12 cellular contexts compared by ENCODE assay signal in genomic region chr19:53982056-53982455, GRCh38. TPM values are rescaled to one million over a fixed set of nuclear protein-coding genes. Genes with fewer than 3 reads are reported as not detected.
DNase-seq lines count a peak whose midpoint lies in the region; ATAC-seq, FAIRE-seq and TF ChIP-seq lines count a peak whose summit lies in the region.
"Had no signal": no experiment of that assay in that cellular context is flagged by ENCODE, and none has a peak within 500 bp of the region (broad histone marks: within the 10 kb centered on the region; RNA-seq: fewer than 3 reads in every experiment).

No MANE protein-coding gene starts in this region.

- H3K36me3 ChIP-seq in GM23338 (ENCODE audit: insufficient read depth) = no peaks in the 10 kb centered on the region
- H3K36me3 ChIP-seq in lower lobe of right lung = no peaks in the 10 kb centered on the region

- H3K27me3 ChIP-seq in GM23338 (ENCODE audit: insufficient read depth) (peaks cover 21% of the 10 kb centered on the region; the same call in 1 of the 2 replicates), lower lobe of right lung (ENCODE audit: low read depth) (peaks cover 58% of the 10 kb centered on the region)

- H3K27ac Mint-ChIP-seq in GM23338 = no peak overlapping the region
- no peak overlapping the region for H3K27ac Mint-ChIP-seq in activated T-helper 2 cell treated with anti-CD3 and anti-CD28 coated beads, Interferon-gamma antibody, Interleukin-2, Interleukin-4, amounts not matched to agents 10 μg/mL and 5 μg/mL and 100 μg/mL, durations not matched to agents 14 hours and 24 hours and 36 hours
- H3K27ac Mint-ChIP-seq: activated T-helper 17 cell treated with anti-CD3 and anti-CD28 coated beads, Interleukin-2, amount 50 U/mL, for 72 hours; CD8-positive, alpha-beta memory T cell had no signal

- peak; percentile 22; the same call in 1 of the 2 replicates for TF ChIP-seq POLR2A in A549 (IDR thresholded peaks at IDR 0.05; ENCODE audit: low read length)

- H3K9me3 Mint-ChIP-seq in GM23338 = peaks cover 3% of the 10 kb centered on the region; the same call in 2 of the 3 replicates
- peaks cover 17% of the 10 kb centered on the region for H3K9me3 Mint-ChIP-seq in activated T-helper 2 cell treated with anti-CD3 and anti-CD28 coated beads, Interferon-gamma antibody, Interleukin-2, Interleukin-4, amounts not matched to agents 10 μg/mL and 5 μg/mL and 100 μg/mL, durations not matched to agents 14 hours and 24 hours and 36 hours
- peaks cover 8% of the 10 kb centered on the region for H3K9me3 Mint-ChIP-seq in activated T-cell treated with anti-CD3 and anti-CD28 coated beads, Interleukin-2, amount 50 U/mL, for 4 hours

- intact Hi-C loops in lower lobe of right lung (cut with DNase I) = no loop called here
- intact Hi-C loops in activated T-helper 2 cell treated with anti-CD3 and anti-CD28 coated beads, Interferon-gamma antibody, Interleukin-2, Interleukin-4, amounts not matched to agents 10 μg/mL and 5 μg/mL and 100 μg/mL, durations not matched to agents 14 hours and 24 hours and 36 hours (cut with micrococcal nuclease) = no loop called here

- no peak for TF ChIP-seq RAD21 in A549 (conservative IDR thresholded peaks at IDR 0.05 in 1 of 2, IDR thresholded peaks at IDR 0.05 in 1 of 2)

- H3K4me2 ChIP-seq in A549 = peak overlapping the region; percentile 84
- H3K4me2 ChIP-seq in GM23338 = peak overlapping the region; percentile 70

- ATAC-seq in A549 (no peak), GM23338 (no peak), lower lobe of right lung (no peak), GM19023 (IDR thresholded peaks at IDR 0.05; ENCODE audit: unreplicated experiment) (no peak)
- no peak for ATAC-seq in activated T-cell treated with anti-CD3 and anti-CD28 coated beads, Interleukin-2, amount 50 U/mL, for 4 hours
- ATAC-seq: activated T-helper 17 cell treated with anti-CD3 and anti-CD28 coated beads, Interleukin-2, amount 50 U/mL, for 72 hours had no signal

- H3K4me3 ChIP-seq in A549 (peak overlapping the region; percentile 69), GM23338 (peak overlapping the region; percentile 53), choroid plexus epithelial cell (ENCODE audit: low read depth, low read length) (peak overlapping the region; percentile 50), lower lobe of right lung (peak overlapping the region; percentile 39)
- H3K4me3 ChIP-seq: mucosa of descending colon had no signal

- CTCF ChIA-PET in A549 (lab: Yijun Ruan, JAX) = interaction anchor here (0.6 to 3.1 kb wide), 9 partner anchors 26 to 141 kb away, joined by 3 to 59 read pairs (median 9); partner anchors contain the start of gene PRKCG

- DNase-seq in A549 (ENCODE audit: low read depth in 1 of 2, low spot score in 1 of 2) = no peak
- peak; percentile 75 for DNase-seq in GM23338 (ENCODE audit: low spot score)
- no peak for DNase-seq in choroid plexus epithelial cell (ENCODE audit: low read depth)
- no peak for DNase-seq in lower lobe of right lung
- DNase-seq in activated T-helper 2 cell treated with anti-CD3 and anti-CD28 coated beads, Interferon-gamma antibody, Interleukin-2, Interleukin-4, amounts not matched to agents 10 μg/mL and 5 μg/mL and 100 μg/mL, durations not matched to agents 14 hours and 24 hours and 36 hours (ENCODE audit: low spot score) = no peak
- no peak for DNase-seq in NCI-H146 treated with DMSO at 0.1 percent for 48 hours (lab: John Stamatoyannopoulos, UW; ENCODE audit: unreplicated experiment)
- no peak for DNase-seq in activated T-cell treated with anti-CD3 and anti-CD28 coated beads, Interleukin-2, amount 50 U/mL, for 4 hours
- DNase-seq: CD8-positive, alpha-beta memory T cell; NCI-H774 had no signal

- no peak overlapping the region for H2AFZ ChIP-seq in GM23338

- POLR2A ChIA-PET in A549 (lab: Yijun Ruan, JAX) = interaction anchor here (0.6 to 2.8 kb wide), 3 partner anchors 27 to 115 kb away, joined by 3 to 54 read pairs (median 31); partner anchors contain the start of gene MYADM

- TF ChIP-seq CTCF in A549 (IDR thresholded peaks at IDR 0.05) (no peak), GM23338 (conservative IDR thresholded peaks at IDR 0.05; ENCODE audit: low read depth in 2 of 2) (no peak), choroid plexus epithelial cell (conservative IDR thresholded peaks at IDR 0.05; ENCODE audit: low read depth, low read length) (no peak), lower lobe of right lung (IDR thresholded peaks at IDR 0.05) (no peak)

- H3K79me2 ChIP-seq in GM23338 (replicated peaks; ENCODE audit: insufficient read depth) = peaks cover 6% of the 10 kb centered on the region

- peaks cover 18% of the 10 kb centered on the region for H3K4me1 Mint-ChIP-seq in GM23338
- peaks cover 11% of the 10 kb centered on the region for H3K4me1 Mint-ChIP-seq in activated T-helper 2 cell treated with anti-CD3 and anti-CD28 coated beads, Interferon-gamma antibody, Interleukin-2, Interleukin-4, amounts not matched to agents 10 μg/mL and 5 μg/mL and 100 μg/mL, durations not matched to agents 14 hours and 24 hours and 36 hours (ENCODE audit: low read depth)
- peaks cover 20% of the 10 kb centered on the region for H3K4me1 Mint-ChIP-seq in activated T-cell treated with anti-CD3 and anti-CD28 coated beads, Interleukin-2, amount 50 U/mL, for 4 hours (ENCODE audit: low read depth)

- peak overlapping the region; percentile 84 to 97 for H3K27ac ChIP-seq in A549
- no peak overlapping the region for H3K27ac ChIP-seq in GM23338 (ENCODE audit: low read depth)
- H3K27ac ChIP-seq in lower lobe of right lung = no peak overlapping the region

- H3K9me3 ChIP-seq in A549 (no peaks in the 10 kb centered on the region), lower lobe of right lung (no peaks in the 10 kb centered on the region)
- H3K9me3 ChIP-seq: mucosa of descending colon had no signal

- no peaks in the 10 kb centered on the region for H3K9me2 ChIP-seq in GM23338 (ENCODE audit: insufficient read depth)

- peak overlapping the region; percentile 85; the same call in 2 of the 3 replicates for H3K4me3 Mint-ChIP-seq in GM23338
- no peak overlapping the region for H3K4me3 Mint-ChIP-seq in activated T-helper 2 cell treated with anti-CD3 and anti-CD28 coated beads, Interferon-gamma antibody, Interleukin-2, Interleukin-4, amounts not matched to agents 10 μg/mL and 5 μg/mL and 100 μg/mL, durations not matched to agents 14 hours and 24 hours and 36 hours (ENCODE audit: low read depth)
- H3K4me3 Mint-ChIP-seq in activated T-cell treated with anti-CD3 and anti-CD28 coated beads, Interleukin-2, amount 50 U/mL, for 4 hours = no peak overlapping the region

- peaks cover 8% of the 10 kb centered on the region for H4K20me1 ChIP-seq in GM23338 (replicated peaks; ENCODE audit: insufficient read depth)

- TF ChIP-seq EP300 in A549 (IDR thresholded peaks at IDR 0.05) = no peak

- H3K4me1 ChIP-seq in A549 (peaks cover 19% of the 10 kb centered on the region), GM23338 (ENCODE audit: insufficient read depth) (peaks cover 11% of the 10 kb centered on the region; the same call in 1 of the 2 replicates), lower lobe of right lung (peaks cover 17% of the 10 kb centered on the region)

- FAIRE-seq in A549 (lab: Jason Lieb, UNC) = no peak

- H3F3A ChIP-seq in GM23338 (replicated peaks; ENCODE audit: low read depth) = peaks cover 18% of the 10 kb centered on the region; the same call in 1 of the 2 replicates

- 56% methylated on average over 45 of the region's 56 CpGs for WGBS in A549 (ENCODE audit: missing lambda C conversion rate)

- peaks cover 13% of the 10 kb centered on the region; the same call in 1 of the 3 replicates for H3K36me3 Mint-ChIP-seq in GM23338 (ENCODE audit: low read depth)
- H3K36me3 Mint-ChIP-seq in activated T-helper 2 cell treated with anti-CD3 and anti-CD28 coated beads, Interferon-gamma antibody, Interleukin-2, Interleukin-4, amounts not matched to agents 10 μg/mL and 5 μg/mL and 100 μg/mL, durations not matched to agents 14 hours and 24 hours and 36 hours (ENCODE audit: low read depth) = peaks cover 10% of the 10 kb centered on the region
- peaks cover 1% of the 10 kb centered on the region for H3K36me3 Mint-ChIP-seq in activated T-cell treated with anti-CD3 and anti-CD28 coated beads, Interleukin-2, amount 50 U/mL, for 4 hours (ENCODE audit: insufficient read depth)

- H3K27me3 Mint-ChIP-seq in GM23338 (ENCODE audit: insufficient read depth, low read depth, poor library complexity) = peaks cover 32% of the 10 kb centered on the region
- H3K27me3 Mint-ChIP-seq in activated T-helper 2 cell treated with anti-CD3 and anti-CD28 coated beads, Interferon-gamma antibody, Interleukin-2, Interleukin-4, amounts not matched to agents 10 μg/mL and 5 μg/mL and 100 μg/mL, durations not matched to agents 14 hours and 24 hours and 36 hours (ENCODE audit: low read depth) = peaks cover 40% of the 10 kb centered on the region
- H3K27me3 Mint-ChIP-seq in activated T-cell treated with anti-CD3 and anti-CD28 coated beads, Interleukin-2, amount 50 U/mL, for 4 hours (ENCODE audit: low read depth) = peaks cover 40% of the 10 kb centered on the region

RNA-seq across cellular contexts. Expression of gene CACNG6, which starts 9.4 kb away (rescaled TPM):
- 15.6 and 16.2 TPM in 2 replicates for polyA plus RNA-seq in A549 (2011; rRNA removed)
- 11.5 and 18.6 TPM in 2 replicates for polyA plus RNA-seq in A549 (2012; cell fraction: cytosol; rRNA removed)
- 18.5 and 21.7 TPM in 2 replicates for polyA plus RNA-seq in A549 (2012; cell fraction: nucleus; rRNA removed)
- polyA plus RNA-seq in A549 (2017; fragmentation: RNase III; extraction: RNeasy Plus Mini Kit Qiagen cat#74134 plus additional on column Dnase treatment) = 4.4 to 8.2 TPM (median 7.3 TPM) in 3 replicates
- polyA minus RNA-seq in A549 (2011; rRNA and poly(A)+ RNA removed) = 8.8 and 9.3 TPM in 2 replicates
- 0.23 and 0.38 TPM in 2 replicates for total RNA-seq in GM23338 (2014; rRNA removed; shearing (Covaris generic))
- polyA plus RNA-seq in GM23338 (2016; fragmentation: Nextera tagmentation; extraction: Ambion mirVana) = 1.5 and 1.8 TPM in 2 replicates
- 2.2 TPM for total RNA-seq in lower lobe of right lung
- not detected in 2 replicates for total RNA-seq in activated T-helper 2 cell treated with anti-CD3 and anti-CD28 coated beads, Interferon-gamma antibody, Interleukin-2, Interleukin-4, amounts not matched to agents 10 μg/mL and 5 μg/mL and 100 μg/mL, durations not matched to agents 14 hours and 24 hours and 36 hours
- not detected for total RNA-seq in activated T-cell treated with anti-CD3 and anti-CD28 coated beads, Interleukin-2, amount 50 U/mL, for 4 hours
- total RNA-seq: activated T-helper 17 cell treated with anti-CD3 and anti-CD28 coated beads, Interleukin-2, amount 50 U/mL, for 72 hours; CD8-positive, alpha-beta memory T cell; mucosa of descending colon had no signal
- polyA plus RNA-seq: CD8-positive, alpha-beta memory T cell had no signal

RNA-seq across cellular contexts. Expression of gene CACNG8, which starts 19.3 kb away (rescaled TPM):
- polyA plus RNA-seq in A549 (2011; rRNA removed) (1.1 and 1.5 TPM in 2 replicates), A549 (2017; fragmentation: RNase III; extraction: RNeasy Plus Mini Kit Qiagen cat#74134 plus additional on column Dnase treatment) (4.6 to 6.9 TPM (median 5.8 TPM) in 3 replicates), GM23338 (2016; fragmentation: Nextera tagmentation; extraction: Ambion mirVana) (2.2 TPM in 2 replicates)
- 0.69 and 0.74 TPM in 2 replicates for polyA plus RNA-seq in A549 (2012; cell fraction: cytosol; rRNA removed)
- 3.2 and 5.0 TPM in 2 replicates for polyA plus RNA-seq in A549 (2012; cell fraction: nucleus; rRNA removed)
- polyA minus RNA-seq in A549 (2011; rRNA and poly(A)+ RNA removed) = 0.87 and 1.3 TPM in 2 replicates
- total RNA-seq in GM23338 (2014; rRNA removed; shearing (Covaris generic)) = 3.1 and 3.9 TPM in 2 replicates
- 0.21 TPM for total RNA-seq in lower lobe of right lung
- not detected in 2 replicates for total RNA-seq in activated T-helper 2 cell treated with anti-CD3 and anti-CD28 coated beads, Interferon-gamma antibody, Interleukin-2, Interleukin-4, amounts not matched to agents 10 μg/mL and 5 μg/mL and 100 μg/mL, durations not matched to agents 14 hours and 24 hours and 36 hours
- total RNA-seq in activated T-cell treated with anti-CD3 and anti-CD28 coated beads, Interleukin-2, amount 50 U/mL, for 4 hours = not detected
- total RNA-seq: CD8-positive, alpha-beta memory T cell had no signal
- polyA plus RNA-seq: CD8-positive, alpha-beta memory T cell had no signal

Comparison
In these comparisons a context has a peak if more than half of its experiments do, and no peak if none do; other contexts are left out.
1. H3K27ac ChIP-seq: peak in A549 (2 of 2); none in GM23338 (single experiment) and lower lobe of right lung (single experiment).
2. Peak in every context shown above with its lines, with median percentiles within 50 percentile points of each other: H3K4me3 ChIP-seq.